In the genomic region with DNA sequence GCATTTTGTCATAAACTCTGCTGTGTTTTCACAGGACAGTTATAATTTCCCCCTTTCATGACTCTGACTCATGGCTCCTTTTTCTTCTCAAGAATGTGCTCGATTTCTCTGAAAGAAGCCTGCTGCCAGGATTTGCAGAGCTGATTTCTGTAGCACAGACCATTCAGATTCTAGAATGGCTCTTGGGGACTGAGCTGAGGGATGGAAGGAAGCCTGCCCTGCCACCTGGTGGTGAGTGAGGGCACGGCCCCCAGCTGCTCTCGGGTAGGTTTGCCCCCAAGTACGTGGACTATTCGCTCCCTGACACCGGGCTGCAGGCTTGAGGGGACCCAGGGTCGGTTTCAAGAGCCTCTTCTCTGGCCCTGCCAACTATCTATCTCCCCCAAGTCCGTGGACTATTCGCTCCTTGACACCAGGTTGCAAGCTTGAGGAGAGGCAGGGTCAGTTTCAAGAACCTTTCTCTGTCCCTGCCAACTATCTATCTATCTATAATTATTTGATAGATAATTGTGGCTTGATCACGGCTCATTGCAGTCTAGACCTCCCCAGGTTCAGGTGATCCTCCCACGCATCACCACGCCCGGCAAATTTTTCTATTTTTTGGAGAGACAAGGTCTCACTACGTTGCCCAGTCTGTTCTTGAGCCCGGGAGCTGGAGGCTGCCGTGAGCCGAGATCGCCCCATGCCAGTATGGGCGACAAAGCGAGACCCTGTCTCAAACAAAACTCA, we compare ENCODE assay signal across 1 cellular context.
TF ChIP-seq lines count a peak whose summit lies in the region.

No MANE protein-coding gene starts in this region.

TF ChIP-seq in HepG2, 621 proteins besides CTCF, POLR2A, EP300 and RAD21 (continued from another document and continues in another):
- TF ChIP-seq, protein P1, sequence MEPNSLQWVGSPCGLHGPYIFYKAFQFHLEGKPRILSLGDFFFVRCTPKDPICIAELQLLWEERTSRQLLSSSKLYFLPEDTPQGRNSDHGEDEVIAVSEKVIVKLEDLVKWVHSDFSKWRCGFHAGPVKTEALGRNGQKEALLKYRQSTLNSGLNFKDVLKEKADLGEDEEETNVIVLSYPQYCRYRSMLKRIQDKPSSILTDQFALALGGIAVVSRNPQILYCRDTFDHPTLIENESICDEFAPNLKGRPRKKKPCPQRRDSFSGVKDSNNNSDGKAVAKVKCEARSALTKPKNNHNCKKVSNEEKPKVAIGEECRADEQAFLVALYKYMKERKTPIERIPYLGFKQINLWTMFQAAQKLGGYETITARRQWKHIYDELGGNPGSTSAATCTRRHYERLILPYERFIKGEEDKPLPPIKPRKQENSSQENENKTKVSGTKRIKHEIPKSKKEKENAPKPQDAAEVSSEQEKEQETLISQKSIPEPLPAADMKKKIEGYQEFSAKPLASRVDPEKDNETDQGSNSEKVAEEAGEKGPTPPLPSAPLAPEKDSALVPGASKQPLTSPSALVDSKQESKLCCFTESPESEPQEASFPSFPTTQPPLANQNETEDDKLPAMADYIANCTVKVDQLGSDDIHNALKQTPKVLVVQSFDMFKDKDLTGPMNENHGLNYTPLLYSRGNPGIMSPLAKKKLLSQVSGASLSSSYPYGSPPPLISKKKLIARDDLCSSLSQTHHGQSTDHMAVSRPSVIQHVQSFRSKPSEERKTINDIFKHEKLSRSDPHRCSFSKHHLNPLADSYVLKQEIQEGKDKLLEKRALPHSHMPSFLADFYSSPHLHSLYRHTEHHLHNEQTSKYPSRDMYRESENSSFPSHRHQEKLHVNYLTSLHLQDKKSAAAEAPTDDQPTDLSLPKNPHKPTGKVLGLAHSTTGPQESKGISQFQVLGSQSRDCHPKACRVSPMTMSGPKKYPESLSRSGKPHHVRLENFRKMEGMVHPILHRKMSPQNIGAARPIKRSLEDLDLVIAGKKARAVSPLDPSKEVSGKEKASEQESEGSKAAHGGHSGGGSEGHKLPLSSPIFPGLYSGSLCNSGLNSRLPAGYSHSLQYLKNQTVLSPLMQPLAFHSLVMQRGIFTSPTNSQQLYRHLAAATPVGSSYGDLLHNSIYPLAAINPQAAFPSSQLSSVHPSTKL (CRISPR knock-in tag; IDR thresholded peaks at IDR 0.05), result peak; percentile 50; the same call in 1 of the 2 replicates
- TF ChIP-seq ZBTB7B (CRISPR knock-in tag; IDR thresholded peaks at IDR 0.05), result peak; percentile 80; the same call in 1 of the 2 replicates
- 0 out of 2 replicates have a peak, but pooled peaks have one; percentile 49 for TF ChIP-seq ERF (CRISPR knock-in tag; IDR thresholded peaks at IDR 0.05)
- peak; percentile 51 for TF ChIP-seq SMC3 (IDR thresholded peaks at IDR 0.05; ENCODE audit: low read length)
- peak; percentile 35; the same call in 1 of the 2 replicates for TF ChIP-seq ZNF619 (CRISPR knock-in tag; IDR thresholded peaks at IDR 0.05)
- TF ChIP-seq SP1 (IDR thresholded peaks at IDR 0.05), result no peak
- TF ChIP-seq SP1 (CRISPR knock-in tag; IDR thresholded peaks at IDR 0.05), result peak; percentile 46; the same call in 1 of the 2 replicates
- TF ChIP-seq DZIP1 (CRISPR knock-in tag; IDR thresholded peaks at IDR 0.05), result 0 out of 2 replicates have a peak, but pooled peaks have one; percentile 34
- TF ChIP-seq ATF6 (CRISPR knock-in tag; conservative IDR thresholded peaks at IDR 0.05), result 0 out of 2 replicates have a peak, but pooled peaks have one; percentile 47
- 0 out of 2 replicates have a peak, but pooled peaks have one; percentile 40 for TF ChIP-seq ATF2 (CRISPR knock-in tag; IDR thresholded peaks at IDR 0.05)
- peak; percentile 47; the same call in 1 of the 2 replicates for TF ChIP-seq FOXC1 (CRISPR knock-in tag; IDR thresholded peaks at IDR 0.05; ENCODE audit: borderline replicate concordance)
- TF ChIP-seq ZNF263 (CRISPR knock-in tag; IDR thresholded peaks at IDR 0.05), result 0 out of 2 replicates have a peak, but pooled peaks have one; percentile 20
- no peak for TF ChIP-seq ZNF484 (CRISPR knock-in tag; IDR thresholded peaks at IDR 0.05; ENCODE audit: borderline replicate concordance, low read depth)
- peak; percentile 39; the same call in 1 of the 2 replicates for TF ChIP-seq SIX1 (CRISPR knock-in tag; IDR thresholded peaks at IDR 0.05; ENCODE audit: borderline replicate concordance)
- no peak for TF ChIP-seq CREB1 (IDR thresholded peaks at IDR 0.05)
- peak; percentile 3; the same call in 1 of the 2 replicates for TF ChIP-seq CREB1 (CRISPR knock-in tag; IDR thresholded peaks at IDR 0.05)
- TF ChIP-seq KLF12 (CRISPR knock-in tag; IDR thresholded peaks at IDR 0.05; ENCODE audit: borderline replicate concordance), result 0 out of 2 replicates have a peak, but pooled peaks have one; percentile 25
- 0 out of 2 replicates have a peak, but pooled peaks have one; percentile 22 for TF ChIP-seq ZNF766 (CRISPR knock-in tag; IDR thresholded peaks at IDR 0.05; ENCODE audit: borderline replicate concordance)
- TF ChIP-seq ZNF3 (CRISPR knock-in tag; IDR thresholded peaks at IDR 0.05), result peak; percentile 7; the same call in 1 of the 2 replicates
- TF ChIP-seq MTA1 (CRISPR knock-in tag; IDR thresholded peaks at IDR 0.05; ENCODE audit: borderline replicate concordance), result 0 out of 2 replicates have a peak, but pooled peaks have one; percentile 21
- TF ChIP-seq ZNF383 (CRISPR knock-in tag; IDR thresholded peaks at IDR 0.05; ENCODE audit: borderline replicate concordance), result 0 out of 2 replicates have a peak, but pooled peaks have one; percentile 77
- TF ChIP-seq BRD4 (CRISPR knock-in tag; IDR thresholded peaks at IDR 0.05), result peak; percentile 55; the same call in 1 of the 2 replicates
- TF ChIP-seq XRCC5 (optimal IDR thresholded peaks at IDR 0.05; ENCODE audit: low read length), result peak; percentile 90
- TF ChIP-seq ARID4A (CRISPR knock-in tag; IDR thresholded peaks at IDR 0.05; ENCODE audit: borderline replicate concordance), result 0 out of 2 replicates have a peak, but pooled peaks have one; percentile 35
- TF ChIP-seq HES4 (CRISPR knock-in tag; IDR thresholded peaks at IDR 0.05; ENCODE audit: borderline replicate concordance), result no peak
- peak; percentile 9; the same call in 1 of the 2 replicates for TF ChIP-seq KDM3A (CRISPR knock-in tag; IDR thresholded peaks at IDR 0.05; ENCODE audit: low read depth)
- no peak for TF ChIP-seq ZNF660 (CRISPR knock-in tag; IDR thresholded peaks at IDR 0.05; ENCODE audit: borderline replicate concordance, low read depth)
- TF ChIP-seq ZNF597 (CRISPR knock-in tag; IDR thresholded peaks at IDR 0.05), result no peak
- no peak; a peak in 1 of 4 replicates for TF ChIP-seq ATF4 (CRISPR knock-in tag; IDR thresholded peaks at IDR 0.05)
- TF ChIP-seq ZNF549 (CRISPR knock-in tag; IDR thresholded peaks at IDR 0.05), result 0 out of 2 replicates have a peak, but pooled peaks have one; percentile 22
- peak; percentile 72; the same call in 1 of the 2 replicates for TF ChIP-seq ZMYM4 (CRISPR knock-in tag; IDR thresholded peaks at IDR 0.05)
- peak; percentile 21; the same call in 1 of the 2 replicates for TF ChIP-seq NRL (CRISPR knock-in tag; IDR thresholded peaks at IDR 0.05; ENCODE audit: borderline replicate concordance)
- TF ChIP-seq HOXA3 (CRISPR knock-in tag; IDR thresholded peaks at IDR 0.05), result peak; percentile 52; the same call in 1 of the 2 replicates
- 0 out of 2 replicates have a peak, but pooled peaks have one; percentile 34 for TF ChIP-seq ZNF501 (CRISPR knock-in tag; IDR thresholded peaks at IDR 0.05)
- 0 out of 2 replicates have a peak, but pooled peaks have one; percentile 73 for TF ChIP-seq ZNF773 (CRISPR knock-in tag; IDR thresholded peaks at IDR 0.05; ENCODE audit: borderline replicate concordance)
- peak; percentile 37 for TF ChIP-seq HNRNPLL (IDR thresholded peaks at IDR 0.05; ENCODE audit: low read depth, low read length, poor library complexity, severe bottlenecking)
- TF ChIP-seq ZNF644 (CRISPR knock-in tag; IDR thresholded peaks at IDR 0.05; ENCODE audit: low read depth), result no peak
